In the genomic region with DNA sequence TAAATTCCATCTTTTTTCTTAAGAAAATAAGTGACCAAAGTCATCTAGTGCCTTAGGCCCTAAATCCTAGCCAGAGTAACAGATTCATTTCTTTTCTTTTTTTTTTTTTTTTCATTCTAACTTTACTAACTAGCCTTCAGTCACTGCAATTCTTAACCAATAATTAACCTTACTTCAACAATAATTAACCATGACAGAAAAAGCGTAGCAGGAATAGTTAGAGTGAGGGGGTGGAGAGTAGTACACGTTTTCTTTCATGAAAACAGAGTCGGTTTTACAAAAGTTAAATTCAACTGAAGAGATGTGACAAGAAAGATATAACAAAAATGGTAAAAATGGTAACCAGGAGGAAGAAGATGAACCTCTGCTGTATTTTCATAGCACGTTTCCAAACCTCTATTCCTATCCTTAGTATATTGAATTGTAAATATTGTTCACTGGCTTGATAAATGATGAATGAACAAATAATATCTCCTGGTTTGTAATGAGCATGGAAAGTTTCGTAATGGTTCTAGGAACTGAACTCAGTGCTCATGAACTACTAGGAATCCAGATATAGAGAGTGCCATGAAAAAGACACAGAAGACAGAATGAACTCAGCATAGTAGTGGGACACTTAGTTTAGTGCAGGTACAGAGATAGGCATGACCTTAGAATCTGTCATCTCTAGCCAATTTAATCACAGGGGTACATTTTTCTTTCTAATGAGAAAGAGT, we compare ENCODE assay signal across 16 cellular contexts.
DNase-seq lines count a peak whose midpoint lies in the region; ATAC-seq, FAIRE-seq and TF ChIP-seq lines count a peak whose summit lies in the region.
"Had no signal": no experiment of that assay in that cellular context is flagged by ENCODE, and none has a peak within 500 bp of the region (broad histone marks: within the 10 kb centered on the region; RNA-seq: fewer than 3 reads in every experiment).

No MANE protein-coding gene starts in this region.

- H3K4me2 ChIP-seq in osteoblast (ENCODE audit: insufficient read depth, low read length), result no peak overlapping the region

- no peaks in the 10 kb centered on the region for H3K9me3 ChIP-seq in pancreas
- peaks cover 4% of the 10 kb centered on the region for H3K9me3 ChIP-seq in osteoblast (ENCODE audit: low read depth, low read length)
- H3K9me3 ChIP-seq: BE2C, Caco-2 had no signal

- no peak overlapping the region for H2AFZ ChIP-seq in osteoblast (ENCODE audit: low read length)

- peaks cover 15 to 39% (median 21%) of the 10 kb centered on the region in 3 donors for H3K4me1 ChIP-seq in pancreas
- no peaks in the 10 kb centered on the region for H3K4me1 ChIP-seq in osteoblast (ENCODE audit: insufficient read depth, low read length)
- H3K4me1 ChIP-seq: BE2C, Caco-2 had no signal

- TF ChIP-seq CTCF in pancreas (IDR thresholded peaks at IDR 0.05) (no peak), osteoblast (IDR thresholded peaks at IDR 0.05; ENCODE audit: extremely low read depth, low read depth, low read length) (no peak), endothelial cell (IDR thresholded peaks at IDR 0.05; ENCODE audit: unreplicated experiment) (no peak)

- H3K4me3 Mint-ChIP-seq in endothelial cell (ENCODE audit: unreplicated experiment), result no peak overlapping the region
- H3K4me3 Mint-ChIP-seq: CD8-positive, alpha-beta T cell; HFFc6 had no signal

- ATAC-seq in pancreas, result peak; percentile 49 to 73 (median 64)
- ATAC-seq: CD8-positive, alpha-beta T cell had no signal

- H3K36me3 ChIP-seq in pancreas (no peaks in the 10 kb centered on the region), osteoblast (ENCODE audit: insufficient read depth, low read length) (no peaks in the 10 kb centered on the region)
- H3K36me3 ChIP-seq: BE2C had no signal

- H4K20me1 ChIP-seq in osteoblast (ENCODE audit: insufficient read depth, low read length), result no peaks in the 10 kb centered on the region

- no peaks in the 10 kb centered on the region for H3K9me3 Mint-ChIP-seq in endothelial cell (ENCODE audit: unreplicated experiment)

- H3K4me3 ChIP-seq in pancreas, result no peak overlapping the region
- H3K4me3 ChIP-seq in osteoblast (ENCODE audit: insufficient read depth, low read length), result no peak overlapping the region

- WGBS in pancreas, 2 donors, result 8 to 11% methylated on average over 5 of the region's 5 CpGs

- H3K27me3 ChIP-seq in pancreas (no peaks in the 10 kb centered on the region), osteoblast (ENCODE audit: insufficient read depth, low read length) (no peaks in the 10 kb centered on the region)
- H3K27me3 ChIP-seq: BE2C had no signal

- H3K4me1 Mint-ChIP-seq in endothelial cell (ENCODE audit: unreplicated experiment), result no peaks in the 10 kb centered on the region

- no peak for FAIRE-seq in pancreas (lab: Jason Lieb, UNC)
- FAIRE-seq: A204.1 had no signal

- H3K27ac ChIP-seq in pancreas, result peak overlapping the region in 2 of 4 donors; percentile 42 to 49
- no peak overlapping the region for H3K27ac ChIP-seq in osteoblast (ENCODE audit: low read depth, low read length)
- H3K27ac ChIP-seq: C4-2B, HL-60 had no signal

- H3K27me3 Mint-ChIP-seq in endothelial cell (ENCODE audit: unreplicated experiment), result no peaks in the 10 kb centered on the region

- intact Hi-C loops in pancreas (cut with DNase I), result no loop called here

- no peaks in the 10 kb centered on the region for H3K36me3 Mint-ChIP-seq in endothelial cell (ENCODE audit: low read depth, unreplicated experiment)
- H3K36me3 Mint-ChIP-seq: CD8-positive, alpha-beta T cell had no signal

- H3K27ac Mint-ChIP-seq in endothelial cell (ENCODE audit: unreplicated experiment), result no peak overlapping the region
- H3K27ac Mint-ChIP-seq: CD8-positive, alpha-beta T cell; HFFc6 had no signal

- H3K79me2 ChIP-seq in osteoblast (ENCODE audit: insufficient read depth, low read length), result no peaks in the 10 kb centered on the region

- peak; percentile 15 for DNase-seq in HuH-7 (ENCODE audit: low spot score)
- peak; percentile 76 for DNase-seq in kidney tubule cell (ENCODE audit: low spot score)
- DNase-seq in pancreas, result no peak
- DNase-seq in osteoblast (ENCODE audit: insufficient read length, low spot score, missing footprints), result no peak
- DNase-seq in endothelial cell (ENCODE audit: low spot score), result no peak
- no peak for DNase-seq in NCI-H2029 treated with DMSO at 0.1 percent for 48 hours (lab: John Stamatoyannopoulos, UW)
- no peak for DNase-seq in COLO668 (lab: John Stamatoyannopoulos, UW; ENCODE audit: unreplicated experiment)
- DNase-seq: BE2C; Caco-2; CD8-positive, alpha-beta T cell; HCEC 1CT; HFFc6; IMR-90 had no signal

Comparison
In these comparisons a context has a peak if more than half of its experiments do, and no peak if none do; other contexts are left out.
1. DNase-seq: peak in HuH-7 (single experiment) and kidney tubule cell (single experiment); none in pancreas (0 of 6), osteoblast (single experiment), endothelial cell (single experiment), NCI-H2029 treated with DMSO at 0.1 percent for 48 hours (single experiment) and COLO668 (single experiment).